ENCODE assay signal across 24 cellular contexts in genomic region chr2:226452768-226453167, GRCh38.
"Had no signal": no experiment of that assay in that cellular context is flagged by ENCODE, and none has a peak within 500 bp of the region (broad histone marks: within the 10 kb centered on the region; RNA-seq: fewer than 3 reads in every experiment).

No MANE protein-coding gene starts in this region.

- H3K27me3 ChIP-seq: colonic mucosa, esophagus squamous epithelium, gastrocnemius medialis, heart right ventricle, left lung had no signal

- ATAC-seq: effector memory CD8-positive, alpha-beta T cell; esophagus mucosa; gastrocnemius medialis; heart right ventricle; left cardiac atrium; left lung; left ventricle myocardium superior; lower lobe of right lung; mucosa of descending colon had no signal

- H3K27ac ChIP-seq: colonic mucosa, epithelial cell of prostate, esophagus squamous epithelium, gastrocnemius medialis, heart right ventricle, left lung, lower lobe of right lung had no signal

- DNase-seq: colonic mucosa; cortex of kidney; effector CD8-positive, alpha-beta T cell; effector memory CD8-positive, alpha-beta T cell; endodermal cell; erythroblast; esophagus squamous epithelium; foreskin fibroblast; foreskin melanocyte; gastrocnemius medialis; glutamatergic neuron; head of caudate nucleus; heart right ventricle; hippocampal formation; left cardiac atrium; left lung; left ventricle myocardium superior; lower lobe of right lung; mesenchymal stem cell; mucosa of descending colon; naive B cell had no signal

- H3K36me3 ChIP-seq: colonic mucosa, esophagus squamous epithelium, gastrocnemius medialis, heart right ventricle, left lung, lower lobe of right lung had no signal

- H3K4me1 ChIP-seq: colonic mucosa, left lung, lower lobe of right lung had no signal

- H3K9me3 ChIP-seq: colonic mucosa, esophagus squamous epithelium, gastrocnemius medialis, mucosa of descending colon had no signal

- H3K4me3 ChIP-seq: colonic mucosa, esophagus squamous epithelium, gastrocnemius medialis, heart right ventricle, left lung, lower lobe of right lung, mucosa of descending colon had no signal

- FAIRE-seq: keratinocyte had no signal
